Comparison of ENCODE assay signal across 30 cellular contexts in the genomic region with DNA sequence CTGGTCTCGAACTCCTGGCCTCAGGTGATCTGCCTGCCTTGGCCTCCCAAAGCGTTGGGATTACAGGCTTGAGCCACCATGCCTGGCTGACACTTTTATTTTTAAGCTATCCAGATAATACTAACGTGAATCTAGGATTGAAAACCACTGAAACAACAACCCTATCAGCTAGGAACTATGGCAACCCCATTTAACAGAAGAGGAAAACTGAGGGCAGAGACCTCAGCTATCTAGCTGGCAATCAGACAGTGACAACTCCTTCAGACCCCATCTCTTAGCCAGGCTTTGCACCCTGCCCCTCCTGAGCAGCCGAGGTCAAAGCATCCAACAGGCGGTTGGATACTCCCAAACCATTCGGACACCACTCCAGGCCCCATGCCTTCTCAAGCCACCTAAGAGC.
"Had no signal": no experiment of that assay in that cellular context is flagged by ENCODE, and none has a peak within 500 bp of the region (broad histone marks: within the 10 kb centered on the region; RNA-seq: fewer than 3 reads in every experiment).

No MANE protein-coding gene starts in this region.

- DNase-seq: activated CD4-positive, alpha-beta T cell treated with anti-CD3 and anti-CD28 coated beads for 1 hour; activated CD4-positive, alpha-beta T cell treated with anti-CD3 and anti-CD28 coated beads, Interleukin-2, amount 10 ng/mL, durations not matched to agents 7 days and 5 days; activated CD8-positive, alpha-beta T cell treated with anti-CD3 and anti-CD28 coated beads for 36 hours; activated effector memory CD4-positive, alpha-beta T cell treated with anti-CD3 and anti-CD28 coated beads, Interleukin-2, amount 50 U/mL, for 16 hours; activated naive CD4-positive, alpha-beta T cell treated with anti-CD3 and anti-CD28 coated beads for 36 hours; activated naive CD8-positive, alpha-beta T cell treated with anti-CD3 and anti-CD28 coated beads for 36 hours; adrenal gland; caudate nucleus; cortex of kidney; effector memory CD8-positive, alpha-beta T cell; erythroblast; gastrocnemius medialis; glutamatergic neuron; immature natural killer cell; kidney; left colon; naive thymus-derived CD4-positive, alpha-beta T cell; ovary; small intestine; stimulated activated CD4-positive, alpha-beta T cell treated with anti-CD3 and anti-CD28 coated beads, Interleukin-4, amount 100 ng/mL, for 24 hours; substantia nigra; T-helper 2 cell; thyroid gland had no signal

- H3K4me3 Mint-ChIP-seq: activated CD4-positive, alpha-beta T cell treated with anti-CD3 and anti-CD28 coated beads, Interleukin-2, amount 10 ng/mL, durations not matched to agents 7 days and 5 days; activated CD8-positive, alpha-beta T cell treated with anti-CD3 and anti-CD28 coated beads for 36 hours; activated naive CD4-positive, alpha-beta T cell treated with anti-CD3 and anti-CD28 coated beads for 36 hours; activated naive CD8-positive, alpha-beta T cell treated with anti-CD3 and anti-CD28 coated beads for 36 hours; activated T-helper 1 cell treated with anti-CD3 and anti-CD28 coated beads, Interleukin-12 subunit alpha, Interleukin-12 subunit beta, Interleukin-2, Interleukin-4 antibody, amounts not matched to agents 30 ng/mL and 10 ng/mL and 1 ng/mL, durations not matched to agents 14 hours and 24 hours and 36 hours; effector memory CD8-positive, alpha-beta T cell; immature natural killer cell; mesothelial cell of epicardium; naive thymus-derived CD4-positive, alpha-beta T cell; stimulated activated effector memory CD8-positive, alpha-beta T cell treated with anti-CD3 and anti-CD28 coated beads, Interleukin-12 subunit alpha, Interleukin-12 subunit beta, amount 100 ng/mL, for 72 hours; stimulated activated naive CD8-positive, alpha-beta T cell treated with anti-CD3 and anti-CD28 coated beads, Interleukin-15, Interleukin-2, amounts not matched to agents 100 ng/mL and 50 ng/mL, for 24 hours; WTC11 had no signal

- H3K4me3 ChIP-seq: adrenal gland, gastrocnemius medialis, ovary, thyroid gland had no signal

- H3K9me3 Mint-ChIP-seq: activated CD4-positive, alpha-beta T cell treated with anti-CD3 and anti-CD28 coated beads, Interleukin-2, amount 10 ng/mL, durations not matched to agents 7 days and 5 days; activated CD8-positive, alpha-beta T cell treated with anti-CD3 and anti-CD28 coated beads for 36 hours; activated naive CD4-positive, alpha-beta T cell treated with anti-CD3 and anti-CD28 coated beads for 36 hours; activated naive CD8-positive, alpha-beta T cell treated with anti-CD3 and anti-CD28 coated beads for 36 hours; activated T-helper 1 cell treated with anti-CD3 and anti-CD28 coated beads, Interleukin-12 subunit alpha, Interleukin-12 subunit beta, Interleukin-2, Interleukin-4 antibody, amounts not matched to agents 30 ng/mL and 10 ng/mL and 1 ng/mL, durations not matched to agents 14 hours and 24 hours and 36 hours; effector memory CD8-positive, alpha-beta T cell; immature natural killer cell; mesothelial cell of epicardium; naive thymus-derived CD4-positive, alpha-beta T cell; stimulated activated effector memory CD8-positive, alpha-beta T cell treated with anti-CD3 and anti-CD28 coated beads, Interleukin-12 subunit alpha, Interleukin-12 subunit beta, amount 100 ng/mL, for 72 hours; stimulated activated naive CD8-positive, alpha-beta T cell treated with anti-CD3 and anti-CD28 coated beads, Interleukin-15, Interleukin-2, amounts not matched to agents 100 ng/mL and 50 ng/mL, for 24 hours; WTC11 had no signal

- H3K27ac Mint-ChIP-seq: activated CD4-positive, alpha-beta T cell treated with anti-CD3 and anti-CD28 coated beads, Interleukin-2, amount 10 ng/mL, durations not matched to agents 7 days and 5 days; activated CD8-positive, alpha-beta T cell treated with anti-CD3 and anti-CD28 coated beads for 36 hours; activated naive CD4-positive, alpha-beta T cell treated with anti-CD3 and anti-CD28 coated beads for 36 hours; activated naive CD8-positive, alpha-beta T cell treated with anti-CD3 and anti-CD28 coated beads for 36 hours; activated T-helper 1 cell treated with anti-CD3 and anti-CD28 coated beads, Interleukin-12 subunit alpha, Interleukin-12 subunit beta, Interleukin-2, Interleukin-4 antibody, amounts not matched to agents 30 ng/mL and 10 ng/mL and 1 ng/mL, durations not matched to agents 14 hours and 24 hours and 36 hours; effector memory CD8-positive, alpha-beta T cell; immature natural killer cell; mesothelial cell of epicardium; naive thymus-derived CD4-positive, alpha-beta T cell; progenitor cell of endocrine pancreas; stimulated activated effector memory CD8-positive, alpha-beta T cell treated with anti-CD3 and anti-CD28 coated beads, Interleukin-12 subunit alpha, Interleukin-12 subunit beta, amount 100 ng/mL, for 72 hours; stimulated activated naive CD8-positive, alpha-beta T cell treated with anti-CD3 and anti-CD28 coated beads, Interleukin-15, Interleukin-2, amounts not matched to agents 100 ng/mL and 50 ng/mL, for 24 hours; WTC11 had no signal

- H3K4me1 Mint-ChIP-seq: activated naive CD8-positive, alpha-beta T cell treated with anti-CD3 and anti-CD28 coated beads for 36 hours had no signal

- H3K36me3 Mint-ChIP-seq: activated naive CD8-positive, alpha-beta T cell treated with anti-CD3 and anti-CD28 coated beads for 36 hours; mesothelial cell of epicardium; naive thymus-derived CD4-positive, alpha-beta T cell; stimulated activated effector memory CD8-positive, alpha-beta T cell treated with anti-CD3 and anti-CD28 coated beads, Interleukin-12 subunit alpha, Interleukin-12 subunit beta, amount 100 ng/mL, for 72 hours; WTC11 had no signal

- H3K27me3 Mint-ChIP-seq: activated CD8-positive, alpha-beta T cell treated with anti-CD3 and anti-CD28 coated beads for 36 hours; activated naive CD8-positive, alpha-beta T cell treated with anti-CD3 and anti-CD28 coated beads for 36 hours; progenitor cell of endocrine pancreas had no signal

- H3K27ac ChIP-seq: adrenal gland, ovary, thyroid gland had no signal

- H3K9me3 ChIP-seq: adrenal gland, gastrocnemius medialis, ovary, thyroid gland had no signal

- ATAC-seq: activated CD8-positive, alpha-beta T cell treated with anti-CD3 and anti-CD28 coated beads for 36 hours; effector memory CD8-positive, alpha-beta T cell; gastrocnemius medialis; left colon; naive thymus-derived CD4-positive, alpha-beta T cell; sciatic nerve; stimulated activated effector memory CD8-positive, alpha-beta T cell treated with anti-CD3 and anti-CD28 coated beads, Interleukin-12 subunit alpha, Interleukin-12 subunit beta, amount 100 ng/mL, for 72 hours; WTC11 had no signal

- H3K27me3 ChIP-seq: adrenal gland, gastrocnemius medialis, ovary, thyroid gland had no signal

- H3K36me3 ChIP-seq: adrenal gland, gastrocnemius medialis, ovary, thyroid gland had no signal
